ENCODE assay signal across 8 cellular contexts in the genomic region with DNA sequence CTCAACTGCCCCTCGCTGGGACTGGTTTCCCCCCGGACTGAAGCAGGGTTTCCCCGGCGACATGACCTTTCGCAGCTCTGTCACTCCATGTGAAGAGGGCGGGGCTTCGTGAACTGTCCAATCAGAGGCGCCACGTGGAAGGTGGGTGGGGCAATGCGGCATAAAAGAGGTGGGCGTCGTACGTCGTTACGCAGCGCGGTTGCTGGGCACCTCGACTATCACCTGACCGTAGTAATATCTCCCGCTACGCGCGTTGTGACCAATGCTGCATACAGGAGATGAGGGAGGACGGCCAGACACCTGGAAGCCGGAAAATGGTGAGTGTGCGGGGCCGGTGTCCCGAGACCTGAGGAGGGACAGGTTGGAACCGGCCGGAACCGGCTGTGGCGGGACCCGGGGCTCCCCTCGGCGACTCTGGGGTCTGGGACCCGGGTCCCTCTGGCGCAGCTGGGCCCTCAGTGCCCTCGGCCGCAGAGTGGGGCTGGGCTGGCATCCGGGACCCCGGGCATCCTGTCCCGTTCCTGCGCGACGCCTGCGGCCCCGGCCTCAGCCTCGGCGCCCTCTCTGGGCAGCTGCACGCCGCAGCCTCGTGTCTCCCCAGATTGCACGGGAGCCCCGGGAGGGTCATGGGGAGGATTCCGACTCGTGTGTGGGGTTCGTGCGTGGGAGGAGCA. TPM values are rescaled to one million over a fixed set of nuclear protein-coding genes. Genes with fewer than 3 reads are reported as not detected.
DNase-seq lines count a peak whose midpoint lies in the region; ATAC-seq and TF ChIP-seq lines count a peak whose summit lies in the region.

No MANE protein-coding gene starts in this region.

- CTCF ChIA-PET in A673 (lab: Charles Lee), result no interaction called here

- POLR2A ChIA-PET in A673 (lab: Charles Lee; ENCODE audit: low non-redundant PET), result no interaction called here

- intact Hi-C loops in A673 (cut with micrococcal nuclease; ENCODE audit: unreplicated experiment), result no loop called here
- intact Hi-C loops in Right ventricle myocardium inferior (cut with DNase I), result no loop called here

- peak overlapping the region; percentile 55 for H2AFZ ChIP-seq in parathyroid adenoma

- H3K79me2 ChIP-seq in parathyroid adenoma, result no peaks in the 10 kb centered on the region

- H3K36me3 Mint-ChIP-seq in activated naive CD4-positive, alpha-beta T cell treated with anti-CD3 and anti-CD28 coated beads, Interleukin-2, amount 50 U/mL, for 72 hours, result peaks cover 53 to 77% of the 10 kb centered on the region in 2 donors

- H3K9me3 Mint-ChIP-seq in activated naive CD4-positive, alpha-beta T cell treated with anti-CD3 and anti-CD28 coated beads, Interleukin-2, amount 50 U/mL, for 72 hours, result peaks cover 6 to 22% of the 10 kb centered on the region in 2 donors

- ATAC-seq in RWPE2 (ENCODE audit: low read depth) (peak; percentile 92), Right ventricle myocardium inferior (peak; percentile 97), thoracic aorta (ENCODE audit: insufficient number of reproducible peaks, low FRiP score, low read depth) (no peak), HG03025 (IDR thresholded peaks at IDR 0.05; ENCODE audit: low FRiP score, unreplicated experiment) (no peak)
- ATAC-seq in activated naive CD4-positive, alpha-beta T cell treated with anti-CD3 and anti-CD28 coated beads, Interleukin-2, amount 50 U/mL, for 72 hours, result peak; percentile 88 to 95

- H3K4me3 ChIP-seq in A673 (ENCODE audit: low read depth, low read length, poor library complexity, severe bottlenecking) (peak overlapping the region; percentile 25), RWPE2 (ENCODE audit: severe bottlenecking) (peak overlapping the region; percentile 40), parathyroid adenoma (ENCODE audit: low read depth, low read length) (peak overlapping the region; percentile 77), thoracic aorta (peak overlapping the region; percentile 67)

- H3K9me3 ChIP-seq in A673 (ENCODE audit: low read depth, low read length, poor library complexity, severe bottlenecking) (peaks cover 23% of the 10 kb centered on the region), RWPE2 (ENCODE audit: severe bottlenecking) (peaks cover 8% of the 10 kb centered on the region), parathyroid adenoma (ENCODE audit: control insufficient read depth, low read length) (no peaks in the 10 kb centered on the region), thoracic aorta (peaks cover 87% of the 10 kb centered on the region)

- H3K36me3 ChIP-seq in A673 (ENCODE audit: insufficient read depth, low read length, poor library complexity, severe bottlenecking) (peaks cover 8% of the 10 kb centered on the region), RWPE2 (ENCODE audit: low read depth) (no peaks in the 10 kb centered on the region; the same call in 1 of the 2 replicates), parathyroid adenoma (ENCODE audit: control insufficient read depth, insufficient read depth, low read length) (no peaks in the 10 kb centered on the region), thoracic aorta (peaks cover 19% of the 10 kb centered on the region)

- H3K27ac ChIP-seq in A673 (ENCODE audit: low read depth, low read length, poor library complexity, severe bottlenecking) (no peak overlapping the region), RWPE2 (ENCODE audit: poor library complexity, severe bottlenecking) (peak overlapping the region; percentile 24), parathyroid adenoma (no peak overlapping the region), thoracic aorta (no peak overlapping the region)

- peak overlapping the region; percentile 90 for H3K4me2 ChIP-seq in parathyroid adenoma (ENCODE audit: low read length)

- H3K27me3 ChIP-seq in A673 (replicated peaks; ENCODE audit: insufficient read depth, low read depth, low read length, poor library complexity) (no peaks in the 10 kb centered on the region), RWPE2 (ENCODE audit: insufficient read depth, poor library complexity, severe bottlenecking) (no peaks in the 10 kb centered on the region), parathyroid adenoma (ENCODE audit: control insufficient read depth, insufficient read depth, low read length) (no peaks in the 10 kb centered on the region), thoracic aorta (replicated peaks; ENCODE audit: insufficient read depth) (no peaks in the 10 kb centered on the region)

- TF ChIP-seq CTCF in A673 (conservative IDR thresholded peaks at IDR 0.05; ENCODE audit: low read depth, low read length), result no peak
- TF ChIP-seq CTCF in RWPE2 (IDR thresholded peaks at IDR 0.05; ENCODE audit: poor library complexity, severe bottlenecking), result no peak
- TF ChIP-seq CTCF in parathyroid adenoma (IDR thresholded peaks at IDR 0.05), result no peak
- no peak for TF ChIP-seq CTCF in thoracic aorta (IDR thresholded peaks at IDR 0.05)
- TF ChIP-seq CTCF in GM20000 (IDR thresholded peaks at IDR 0.05; ENCODE audit: extremely low read depth, missing control alignments), result no peak

- no TSS peak for BruUV-seq in A673 (replicated peaks; lab: Mats Ljungman, UMichigan)

- no peak overlapping the region for H3K9ac ChIP-seq in parathyroid adenoma

- DNase-seq in A673 (ENCODE audit: low spot score) (peak; percentile 44), RWPE2 (ENCODE audit: low spot score) (peak; percentile 70), Right ventricle myocardium inferior (ENCODE audit: missing footprints) (peak; percentile 90), thoracic aorta (ENCODE audit: low spot score) (peak; percentile 38), GM20000 (ENCODE audit: low spot score) (no peak)
- DNase-seq in activated naive CD4-positive, alpha-beta T cell treated with anti-CD3 and anti-CD28 coated beads, Interleukin-2, amount 50 U/mL, for 72 hours (ENCODE audit: low spot score in 2 of 2), result peak; percentile 62 to 87

- H3K4me1 ChIP-seq in A673 (ENCODE audit: insufficient read depth, low read length, poor library complexity, severe bottlenecking) (no peaks in the 10 kb centered on the region), RWPE2 (ENCODE audit: insufficient read depth, poor library complexity, severe bottlenecking) (no peaks in the 10 kb centered on the region), parathyroid adenoma (no peaks in the 10 kb centered on the region), thoracic aorta (ENCODE audit: control insufficient read depth in 1 of 2, low read depth in 2 of 2) (no peaks in the 10 kb centered on the region)

- H3K27ac Mint-ChIP-seq in activated naive CD4-positive, alpha-beta T cell treated with anti-CD3 and anti-CD28 coated beads, Interleukin-2, amount 50 U/mL, for 72 hours, result peak overlapping the region in 1 of 2 donors; percentile 86

RNA-seq across cellular contexts. Expression of gene ZNF136, which starts 32.1 kb away (rescaled TPM):
- total RNA-seq in A673 (2021), result 9.6 and 12.2 TPM in 2 replicates
- total RNA-seq in activated naive CD4-positive, alpha-beta T cell treated with anti-CD3 and anti-CD28 coated beads, Interleukin-2, amount 50 U/mL, for 72 hours, result 10 to 100 TPM; 10.8 to 12.5 TPM
- 3.8 TPM for total RNA-seq in Right ventricle myocardium inferior
- total RNA-seq in thoracic aorta, result 10 to 100 TPM; 12.7 to 27.7 TPM

RNA-seq across cellular contexts. Expression of gene ZNF625, which starts 38.4 kb away (rescaled TPM):
- total RNA-seq in A673 (2021), result 9.1 and 11.1 TPM in 2 replicates
- total RNA-seq in activated naive CD4-positive, alpha-beta T cell treated with anti-CD3 and anti-CD28 coated beads, Interleukin-2, amount 50 U/mL, for 72 hours, result 1 to 10 TPM; 4.7 to 5.4 TPM
- total RNA-seq in Right ventricle myocardium inferior, result 5.0 TPM
- 1 to 10 TPM; 3.1 to 7.3 TPM for total RNA-seq in thoracic aorta

RNA-seq across cellular contexts. Expression of gene ZNF20, which starts 54.8 kb away (rescaled TPM):
- 4.9 and 5.4 TPM in 2 replicates for total RNA-seq in A673 (2021)
- 1 to 10 TPM; 1.6 to 5.1 TPM for total RNA-seq in activated naive CD4-positive, alpha-beta T cell treated with anti-CD3 and anti-CD28 coated beads, Interleukin-2, amount 50 U/mL, for 72 hours
- total RNA-seq in Right ventricle myocardium inferior, result 1.1 TPM
- 1 to 10 TPM; 2.2 to 4.3 TPM for total RNA-seq in thoracic aorta

Comparison
In these comparisons a context has a peak if more than half of its experiments do, and no peak if none do; other contexts are left out.
1. H3K4me3 ChIP-seq: peak in every context shown above with its lines; median percentile 77 in parathyroid adenoma; 67 in thoracic aorta; 40 in RWPE2; 25 in A673.
2. ATAC-seq: peak in RWPE2 (single experiment), activated naive CD4-positive, alpha-beta T cell treated with anti-CD3 and anti-CD28 coated beads, Interleukin-2, amount 50 U/mL, for 72 hours (2 of 2) and Right ventricle myocardium inferior (single experiment); none in thoracic aorta (single experiment) and HG03025 (single experiment).